In the genomic region with DNA sequence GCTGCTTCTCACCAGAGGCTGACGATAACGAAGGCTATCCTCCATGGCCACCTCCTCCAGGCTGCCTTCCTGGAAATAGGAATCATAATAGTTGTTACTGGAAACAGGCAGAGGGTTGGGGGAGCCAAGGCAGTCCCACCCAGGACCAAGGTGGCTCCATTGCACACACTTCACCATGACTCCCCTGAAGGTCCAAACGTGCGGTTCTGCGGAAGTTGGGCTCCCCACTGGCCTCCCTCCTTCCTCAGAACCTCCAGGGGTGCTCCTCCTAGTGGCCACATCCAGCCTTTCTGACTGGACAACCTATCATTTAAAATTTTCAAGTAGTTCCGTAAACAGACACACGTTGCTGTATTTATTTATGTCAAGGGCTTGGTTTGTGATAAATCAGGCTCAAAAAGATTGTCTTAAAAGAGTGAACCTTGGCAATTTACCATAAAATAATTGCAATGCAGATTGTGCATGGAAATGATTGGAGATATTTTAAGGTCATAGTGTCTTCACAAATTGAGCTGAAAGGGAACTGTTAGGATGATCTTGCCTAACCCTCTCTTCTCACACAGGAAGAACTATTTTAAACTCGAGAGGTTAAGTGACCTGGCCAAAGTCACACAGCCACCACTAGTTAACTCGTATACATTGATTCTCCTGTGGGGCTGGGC, we compare ENCODE assay signal across 8 cellular contexts. TPM values are rescaled to one million over a fixed set of nuclear protein-coding genes. Genes with fewer than 3 reads are reported as not detected.
DNase-seq lines count a peak whose midpoint lies in the region; TF ChIP-seq lines count a peak whose summit lies in the region.

No MANE protein-coding gene starts in this region.

- peak overlapping the region; percentile 26 for H3K4me3 Mint-ChIP-seq in stimulated activated naive CD8-positive, alpha-beta T cell treated with anti-CD3 and anti-CD28 coated beads, Interleukin-15, Interleukin-2, amounts not matched to agents 100 ng/mL and 50 ng/mL, for 24 hours

- no peaks in the 10 kb centered on the region for H3K27me3 Mint-ChIP-seq in stimulated activated naive CD8-positive, alpha-beta T cell treated with anti-CD3 and anti-CD28 coated beads, Interleukin-15, Interleukin-2, amounts not matched to agents 100 ng/mL and 50 ng/mL, for 24 hours

- H3K9me3 Mint-ChIP-seq in stimulated activated naive CD8-positive, alpha-beta T cell treated with anti-CD3 and anti-CD28 coated beads, Interleukin-15, Interleukin-2, amounts not matched to agents 100 ng/mL and 50 ng/mL, for 24 hours = no peaks in the 10 kb centered on the region

- peak overlapping the region; percentile 78 for H3K4me3 ChIP-seq in coronary artery

- no peaks in the 10 kb centered on the region for H3K36me3 Mint-ChIP-seq in stimulated activated naive CD8-positive, alpha-beta T cell treated with anti-CD3 and anti-CD28 coated beads, Interleukin-15, Interleukin-2, amounts not matched to agents 100 ng/mL and 50 ng/mL, for 24 hours (ENCODE audit: low read depth)

- peak overlapping the region; percentile 72; the same call in 1 of the 2 replicates for H3K27ac ChIP-seq in VCaP
- no peak overlapping the region for H3K27ac ChIP-seq in coronary artery

- DNase-seq in DMS 273 (lab: John Stamatoyannopoulos, UW; ENCODE audit: unreplicated experiment) (peak; percentile 46), DMS 273 treated with DMSO at 0.1 percent for 48 hours (lab: John Stamatoyannopoulos, UW) (no peak), NCI-H1105 (lab: John Stamatoyannopoulos, UW) (peak; percentile 3), coronary artery (ENCODE audit: low spot score) (no peak), lung microvascular endothelial cell (ENCODE audit: low read depth in 2 of 2) (peak; percentile 63 to 68), NCI-H128 (lab: John Stamatoyannopoulos, UW; ENCODE audit: unreplicated experiment) (no peak)

- H3K4me1 Mint-ChIP-seq in stimulated activated naive CD8-positive, alpha-beta T cell treated with anti-CD3 and anti-CD28 coated beads, Interleukin-15, Interleukin-2, amounts not matched to agents 100 ng/mL and 50 ng/mL, for 24 hours (ENCODE audit: low read depth) = peaks cover 37% of the 10 kb centered on the region

- no peak overlapping the region for H3K27ac Mint-ChIP-seq in stimulated activated naive CD8-positive, alpha-beta T cell treated with anti-CD3 and anti-CD28 coated beads, Interleukin-15, Interleukin-2, amounts not matched to agents 100 ng/mL and 50 ng/mL, for 24 hours

- TF ChIP-seq CTCF in VCaP (conservative IDR thresholded peaks at IDR 0.05) = peak; percentile 81
- peak; percentile 56 for TF ChIP-seq CTCF in coronary artery (IDR thresholded peaks at IDR 0.05)

RNA-seq across cellular contexts. Expression of a gene that starts 1.4 kb away (rescaled TPM):
- 9.5 and 29.9 TPM in 2 replicates for total RNA-seq in lung microvascular endothelial cell

RNA-seq across cellular contexts. Expression of a gene that starts 13.9 kb away (rescaled TPM):
- 56.2 and 61.1 TPM in 2 replicates for total RNA-seq in lung microvascular endothelial cell

RNA-seq across cellular contexts. Expression of a gene that starts 30.0 kb away (rescaled TPM):
- total RNA-seq in lung microvascular endothelial cell = 17.2 and 22.8 TPM in 2 replicates

RNA-seq across cellular contexts. Expression of a gene that starts 31.1 kb away (rescaled TPM):
- under 0.01 TPM in 1 of 2 replicates, not detected in the other for total RNA-seq in lung microvascular endothelial cell

RNA-seq across cellular contexts. Expression of a gene that starts 59.0 kb away (rescaled TPM):
- total RNA-seq in lung microvascular endothelial cell = not detected in 2 replicates

Comparison
In these comparisons a context has a peak if more than half of its experiments do, and no peak if none do; other contexts are left out.
1. DNase-seq: peak in DMS 273 (single experiment), NCI-H1105 (single experiment) and lung microvascular endothelial cell (2 of 2); none in DMS 273 treated with DMSO at 0.1 percent for 48 hours (single experiment), coronary artery (single experiment) and NCI-H128 (single experiment).